Comparison of ENCODE assay signal across 1 cellular context in the genomic region with DNA sequence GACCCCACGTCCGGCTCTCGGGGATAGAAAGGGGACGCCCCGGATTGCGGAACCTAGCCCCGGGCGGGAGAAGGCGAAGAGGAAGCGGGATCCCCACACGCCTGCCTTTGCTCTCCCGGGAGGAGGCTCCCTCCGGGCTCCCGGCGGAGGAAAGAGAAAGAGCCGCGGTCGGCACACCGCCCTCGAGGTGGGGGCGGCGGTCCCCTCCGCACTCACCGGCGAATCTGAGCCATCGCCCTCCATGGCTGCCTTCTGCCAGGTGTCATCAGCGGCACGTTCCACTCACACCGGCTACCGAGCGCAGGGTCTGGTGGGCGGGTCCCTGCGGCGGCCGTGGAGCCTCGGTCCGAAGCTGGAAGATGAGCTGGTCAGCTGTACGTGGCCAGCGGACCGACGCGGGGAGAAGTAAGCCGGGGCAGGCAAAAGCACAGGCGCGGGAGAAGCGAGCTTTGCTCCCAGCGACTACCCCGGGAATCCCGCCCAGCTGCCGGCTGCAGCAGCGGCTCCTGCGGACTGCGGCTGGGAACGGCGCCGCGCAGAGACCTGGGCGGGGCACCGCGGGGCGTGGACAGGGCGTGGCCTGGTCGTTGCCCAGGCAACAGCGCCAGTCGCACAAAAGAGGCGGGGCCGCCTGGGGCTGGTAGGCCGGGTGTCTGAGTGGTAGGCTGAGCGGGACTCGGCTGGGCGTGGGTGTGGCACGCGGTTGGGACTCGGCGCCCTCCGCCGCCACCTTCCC.
TF ChIP-seq lines count a peak whose summit lies in the region.

A gene with protein sequence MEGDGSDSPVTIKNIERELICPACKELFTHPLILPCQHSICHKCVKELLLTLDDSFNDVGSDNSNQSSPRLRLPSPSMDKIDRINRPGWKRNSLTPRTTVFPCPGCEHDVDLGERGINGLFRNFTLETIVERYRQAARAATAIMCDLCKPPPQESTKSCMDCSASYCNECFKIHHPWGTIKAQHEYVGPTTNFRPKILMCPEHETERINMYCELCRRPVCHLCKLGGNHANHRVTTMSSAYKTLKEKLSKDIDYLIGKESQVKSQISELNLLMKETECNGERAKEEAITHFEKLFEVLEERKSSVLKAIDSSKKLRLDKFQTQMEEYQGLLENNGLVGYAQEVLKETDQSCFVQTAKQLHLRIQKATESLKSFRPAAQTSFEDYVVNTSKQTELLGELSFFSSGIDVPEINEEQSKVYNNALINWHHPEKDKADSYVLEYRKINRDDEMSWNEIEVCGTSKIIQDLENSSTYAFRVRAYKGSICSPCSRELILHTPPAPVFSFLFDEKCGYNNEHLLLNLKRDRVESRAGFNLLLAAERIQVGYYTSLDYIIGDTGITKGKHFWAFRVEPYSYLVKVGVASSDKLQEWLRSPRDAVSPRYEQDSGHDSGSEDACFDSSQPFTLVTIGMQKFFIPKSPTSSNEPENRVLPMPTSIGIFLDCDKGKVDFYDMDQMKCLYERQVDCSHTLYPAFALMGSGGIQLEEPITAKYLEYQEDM (minus strand): TSS at position 517 of the 736 bp plus-strand sequence. CDS start 274 bp downstream, at position 243.

TF ChIP-seq in HepG2, 621 proteins besides CTCF, POLR2A, EP300 and RAD21 (continued from another document and continues in another):
- TF ChIP-seq, protein P1, sequence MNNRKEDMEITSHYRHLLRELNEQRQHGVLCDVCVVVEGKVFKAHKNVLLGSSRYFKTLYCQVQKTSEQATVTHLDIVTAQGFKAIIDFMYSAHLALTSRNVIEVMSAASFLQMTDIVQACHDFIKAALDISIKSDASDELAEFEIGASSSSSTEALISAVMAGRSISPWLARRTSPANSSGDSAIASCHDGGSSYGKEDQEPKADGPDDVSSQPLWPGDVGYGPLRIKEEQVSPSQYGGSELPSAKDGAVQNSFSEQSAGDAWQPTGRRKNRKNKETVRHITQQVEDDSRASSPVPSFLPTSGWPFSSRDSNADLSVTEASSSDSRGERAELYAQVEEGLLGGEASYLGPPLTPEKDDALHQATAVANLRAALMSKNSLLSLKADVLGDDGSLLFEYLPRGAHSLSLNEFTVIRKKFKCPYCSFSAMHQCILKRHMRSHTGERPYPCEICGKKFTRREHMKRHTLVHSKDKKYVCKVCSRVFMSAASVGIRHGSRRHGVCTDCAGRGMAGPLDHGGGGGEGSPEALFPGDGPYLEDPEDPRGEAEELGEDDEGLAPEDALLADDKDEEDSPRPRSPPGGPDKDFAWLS (CRISPR knock-in tag; IDR thresholded peaks at IDR 0.05; ENCODE audit: borderline replicate concordance) = no peak
- TF ChIP-seq, protein P2, sequence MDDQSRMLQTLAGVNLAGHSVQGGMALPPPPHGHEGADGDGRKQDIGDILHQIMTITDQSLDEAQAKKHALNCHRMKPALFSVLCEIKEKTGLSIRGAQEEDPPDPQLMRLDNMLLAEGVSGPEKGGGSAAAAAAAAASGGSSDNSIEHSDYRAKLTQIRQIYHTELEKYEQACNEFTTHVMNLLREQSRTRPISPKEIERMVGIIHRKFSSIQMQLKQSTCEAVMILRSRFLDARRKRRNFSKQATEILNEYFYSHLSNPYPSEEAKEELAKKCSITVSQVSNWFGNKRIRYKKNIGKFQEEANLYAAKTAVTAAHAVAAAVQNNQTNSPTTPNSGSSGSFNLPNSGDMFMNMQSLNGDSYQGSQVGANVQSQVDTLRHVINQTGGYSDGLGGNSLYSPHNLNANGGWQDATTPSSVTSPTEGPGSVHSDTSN (CRISPR knock-in tag; IDR thresholded peaks at IDR 0.05; ENCODE audit: borderline replicate concordance) = no peak
- TF ChIP-seq SUZ12 (IDR thresholded peaks at IDR 0.05; ENCODE audit: low read depth, low read length) (no peak), ZNF7 (CRISPR knock-in tag; IDR thresholded peaks at IDR 0.05) (no peak), ISL2 (CRISPR knock-in tag; IDR thresholded peaks at IDR 0.05) (peak; percentile 27; the same call in 1 of the 2 replicates), ZNF782 (CRISPR knock-in tag; IDR thresholded peaks at IDR 0.05; ENCODE audit: borderline replicate concordance) (peak; percentile 64; the same call in 1 of the 2 replicates), ZNF274 (CRISPR knock-in tag; IDR thresholded peaks at IDR 0.05) (no peak), ZNF776 (CRISPR knock-in tag; IDR thresholded peaks at IDR 0.05) (no peak; the same call in 1 of the 2 replicates), IRX3 (CRISPR knock-in tag; IDR thresholded peaks at IDR 0.05; ENCODE audit: borderline replicate concordance, low read depth) (0 out of 2 replicates have a peak, but pooled peaks have one; percentile 55), KAT2B (IDR thresholded peaks at IDR 0.05; ENCODE audit: borderline replicate concordance, low read depth, low read length) (no peak), NFKB2 (CRISPR knock-in tag; IDR thresholded peaks at IDR 0.05; ENCODE audit: borderline replicate concordance) (peak; percentile 62; the same call in 1 of the 2 replicates), SETDB1 (CRISPR knock-in tag; IDR thresholded peaks at IDR 0.05; ENCODE audit: borderline replicate concordance) (no peak), RORA (CRISPR knock-in tag; IDR thresholded peaks at IDR 0.05) (no peak), ZNF724P (CRISPR knock-in tag; IDR thresholded peaks at IDR 0.05; ENCODE audit: borderline replicate concordance) (peak; percentile 48), ZNF256 (CRISPR knock-in tag; conservative IDR thresholded peaks at IDR 0.05) (no peak), ZBTB21 (CRISPR knock-in tag; IDR thresholded peaks at IDR 0.05) (no peak), ZNF432 (CRISPR knock-in tag; IDR thresholded peaks at IDR 0.05; ENCODE audit: borderline replicate concordance) (no peak), ISX (CRISPR knock-in tag; conservative IDR thresholded peaks at IDR 0.05) (no peak)
- TF ChIP-seq, protein P3, sequence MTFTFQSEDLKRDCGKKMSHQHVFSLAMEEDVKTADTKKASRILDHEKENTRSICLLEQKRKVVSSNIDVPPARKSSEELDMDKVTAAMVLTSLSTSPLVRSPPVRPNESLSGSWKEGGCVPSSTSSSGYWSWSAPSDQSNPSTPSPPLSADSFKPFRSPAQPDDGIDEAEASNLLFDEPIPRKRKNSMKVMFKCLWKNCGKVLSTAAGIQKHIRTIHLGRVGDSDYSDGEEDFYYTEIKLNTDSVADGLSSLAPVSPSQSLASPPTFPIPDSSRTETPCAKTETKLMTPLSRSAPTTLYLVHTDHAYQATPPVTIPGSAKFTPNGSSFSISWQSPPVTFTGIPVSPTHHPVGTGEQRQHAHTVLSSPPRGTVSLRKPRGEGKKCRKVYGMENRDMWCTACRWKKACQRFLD (CRISPR knock-in tag; IDR thresholded peaks at IDR 0.05; ENCODE audit: borderline replicate concordance) = no peak; the same call in 1 of the 2 replicates
- TF ChIP-seq, protein P4, sequence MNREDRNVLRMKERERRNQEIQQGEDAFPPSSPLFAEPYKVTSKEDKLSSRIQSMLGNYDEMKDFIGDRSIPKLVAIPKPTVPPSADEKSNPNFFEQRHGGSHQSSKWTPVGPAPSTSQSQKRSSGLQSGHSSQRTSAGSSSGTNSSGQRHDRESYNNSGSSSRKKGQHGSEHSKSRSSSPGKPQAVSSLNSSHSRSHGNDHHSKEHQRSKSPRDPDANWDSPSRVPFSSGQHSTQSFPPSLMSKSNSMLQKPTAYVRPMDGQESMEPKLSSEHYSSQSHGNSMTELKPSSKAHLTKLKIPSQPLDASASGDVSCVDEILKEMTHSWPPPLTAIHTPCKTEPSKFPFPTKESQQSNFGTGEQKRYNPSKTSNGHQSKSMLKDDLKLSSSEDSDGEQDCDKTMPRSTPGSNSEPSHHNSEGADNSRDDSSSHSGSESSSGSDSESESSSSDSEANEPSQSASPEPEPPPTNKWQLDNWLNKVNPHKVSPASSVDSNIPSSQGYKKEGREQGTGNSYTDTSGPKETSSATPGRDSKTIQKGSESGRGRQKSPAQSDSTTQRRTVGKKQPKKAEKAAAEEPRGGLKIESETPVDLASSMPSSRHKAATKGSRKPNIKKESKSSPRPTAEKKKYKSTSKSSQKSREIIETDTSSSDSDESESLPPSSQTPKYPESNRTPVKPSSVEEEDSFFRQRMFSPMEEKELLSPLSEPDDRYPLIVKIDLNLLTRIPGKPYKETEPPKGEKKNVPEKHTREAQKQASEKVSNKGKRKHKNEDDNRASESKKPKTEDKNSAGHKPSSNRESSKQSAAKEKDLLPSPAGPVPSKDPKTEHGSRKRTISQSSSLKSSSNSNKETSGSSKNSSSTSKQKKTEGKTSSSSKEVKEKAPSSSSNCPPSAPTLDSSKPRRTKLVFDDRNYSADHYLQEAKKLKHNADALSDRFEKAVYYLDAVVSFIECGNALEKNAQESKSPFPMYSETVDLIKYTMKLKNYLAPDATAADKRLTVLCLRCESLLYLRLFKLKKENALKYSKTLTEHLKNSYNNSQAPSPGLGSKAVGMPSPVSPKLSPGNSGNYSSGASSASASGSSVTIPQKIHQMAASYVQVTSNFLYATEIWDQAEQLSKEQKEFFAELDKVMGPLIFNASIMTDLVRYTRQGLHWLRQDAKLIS (CRISPR knock-in tag; IDR thresholded peaks at IDR 0.05) = no peak
- TF ChIP-seq, protein P5, sequence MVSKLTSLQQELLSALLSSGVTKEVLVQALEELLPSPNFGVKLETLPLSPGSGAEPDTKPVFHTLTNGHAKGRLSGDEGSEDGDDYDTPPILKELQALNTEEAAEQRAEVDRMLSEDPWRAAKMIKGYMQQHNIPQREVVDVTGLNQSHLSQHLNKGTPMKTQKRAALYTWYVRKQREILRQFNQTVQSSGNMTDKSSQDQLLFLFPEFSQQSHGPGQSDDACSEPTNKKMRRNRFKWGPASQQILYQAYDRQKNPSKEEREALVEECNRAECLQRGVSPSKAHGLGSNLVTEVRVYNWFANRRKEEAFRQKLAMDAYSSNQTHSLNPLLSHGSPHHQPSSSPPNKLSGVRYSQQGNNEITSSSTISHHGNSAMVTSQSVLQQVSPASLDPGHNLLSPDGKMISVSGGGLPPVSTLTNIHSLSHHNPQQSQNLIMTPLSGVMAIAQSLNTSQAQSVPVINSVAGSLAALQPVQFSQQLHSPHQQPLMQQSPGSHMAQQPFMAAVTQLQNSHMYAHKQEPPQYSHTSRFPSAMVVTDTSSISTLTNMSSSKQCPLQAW (CRISPR knock-in tag; IDR thresholded peaks at IDR 0.05) = no peak
- TF ChIP-seq, protein P6, sequence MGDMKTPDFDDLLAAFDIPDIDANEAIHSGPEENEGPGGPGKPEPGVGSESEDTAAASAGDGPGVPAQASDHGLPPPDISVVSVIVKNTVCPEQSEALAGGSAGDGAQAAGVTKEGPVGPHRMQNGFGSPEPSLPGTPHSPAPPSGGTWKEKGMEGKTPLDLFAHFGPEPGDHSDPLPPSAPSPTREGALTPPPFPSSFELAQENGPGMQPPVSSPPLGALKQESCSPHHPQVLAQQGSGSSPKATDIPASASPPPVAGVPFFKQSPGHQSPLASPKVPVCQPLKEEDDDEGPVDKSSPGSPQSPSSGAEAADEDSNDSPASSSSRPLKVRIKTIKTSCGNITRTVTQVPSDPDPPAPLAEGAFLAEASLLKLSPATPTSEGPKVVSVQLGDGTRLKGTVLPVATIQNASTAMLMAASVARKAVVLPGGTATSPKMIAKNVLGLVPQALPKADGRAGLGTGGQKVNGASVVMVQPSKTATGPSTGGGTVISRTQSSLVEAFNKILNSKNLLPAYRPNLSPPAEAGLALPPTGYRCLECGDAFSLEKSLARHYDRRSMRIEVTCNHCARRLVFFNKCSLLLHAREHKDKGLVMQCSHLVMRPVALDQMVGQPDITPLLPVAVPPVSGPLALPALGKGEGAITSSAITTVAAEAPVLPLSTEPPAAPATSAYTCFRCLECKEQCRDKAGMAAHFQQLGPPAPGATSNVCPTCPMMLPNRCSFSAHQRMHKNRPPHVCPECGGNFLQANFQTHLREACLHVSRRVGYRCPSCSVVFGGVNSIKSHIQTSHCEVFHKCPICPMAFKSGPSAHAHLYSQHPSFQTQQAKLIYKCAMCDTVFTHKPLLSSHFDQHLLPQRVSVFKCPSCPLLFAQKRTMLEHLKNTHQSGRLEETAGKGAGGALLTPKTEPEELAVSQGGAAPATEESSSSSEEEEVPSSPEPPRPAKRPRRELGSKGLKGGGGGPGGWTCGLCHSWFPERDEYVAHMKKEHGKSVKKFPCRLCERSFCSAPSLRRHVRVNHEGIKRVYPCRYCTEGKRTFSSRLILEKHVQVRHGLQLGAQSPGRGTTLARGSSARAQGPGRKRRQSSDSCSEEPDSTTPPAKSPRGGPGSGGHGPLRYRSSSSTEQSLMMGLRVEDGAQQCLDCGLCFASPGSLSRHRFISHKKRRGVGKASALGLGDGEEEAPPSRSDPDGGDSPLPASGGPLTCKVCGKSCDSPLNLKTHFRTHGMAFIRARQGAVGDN (CRISPR knock-in tag; IDR thresholded peaks at IDR 0.05) = peak; percentile 84
- TF ChIP-seq, protein P7, sequence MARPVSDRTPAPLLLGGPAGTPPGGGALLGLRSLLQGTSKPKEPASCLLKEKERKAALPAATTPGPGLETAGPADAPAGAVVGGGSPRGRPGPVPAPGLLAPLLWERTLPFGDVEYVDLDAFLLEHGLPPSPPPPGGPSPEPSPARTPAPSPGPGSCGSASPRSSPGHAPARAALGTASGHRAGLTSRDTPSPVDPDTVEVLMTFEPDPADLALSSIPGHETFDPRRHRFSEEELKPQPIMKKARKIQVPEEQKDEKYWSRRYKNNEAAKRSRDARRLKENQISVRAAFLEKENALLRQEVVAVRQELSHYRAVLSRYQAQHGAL (CRISPR knock-in tag; IDR thresholded peaks at IDR 0.05; ENCODE audit: not compliant biosample characterization) = no peak
